25 cellular contexts compared by ENCODE assay signal in genomic region chr17:66240630-66241029, GRCh38. TPM values are rescaled to one million over a fixed set of nuclear protein-coding genes. Genes with fewer than 3 reads are reported as not detected.
DNase-seq lines count a peak whose midpoint lies in the region; ATAC-seq, FAIRE-seq and TF ChIP-seq lines count a peak whose summit lies in the region.
"Had no signal": no experiment of that assay in that cellular context is flagged by ENCODE, and none has a peak within 500 bp of the region (broad histone marks: within the 10 kb centered on the region; RNA-seq: fewer than 3 reads in every experiment).

No MANE protein-coding gene starts in this region.

- H3K4me3 Mint-ChIP-seq in stimulated activated memory B cell treated with anti-CD40 and anti-IgM and Interleukin-4, amounts not matched to agents 10 μg/mL and 1 μg/mL and 100 μg/mL, for 72 hours = no peak overlapping the region
- H3K4me3 Mint-ChIP-seq: activated CD8-positive, alpha-beta T cell treated with anti-CD3 and anti-CD28 coated beads, Interleukin-2, amount 10 ng/mL, durations not matched to agents 7 days and 5 days; activated naive CD4-positive, alpha-beta T cell treated with anti-CD3 and anti-CD28 coated beads, Interleukin-2, amount 50 U/mL, for 24 hours; activated T-cell treated with anti-CD3 and anti-CD28 coated beads, Interleukin-2, amount 50 U/mL, for 4 hours; mesothelial cell of epicardium; neural crest cell; T-helper 1 cell treated with Interleukin-12 subunit alpha and Interleukin-12 subunit beta and Interleukin-4 antibody, amounts not matched to agents 30 μg/mL and 1 μg/mL, for 36 hours had no signal

- no peak overlapping the region for H3K27ac Mint-ChIP-seq in stimulated activated memory B cell treated with anti-CD40 and anti-IgM and Interleukin-4, amounts not matched to agents 10 μg/mL and 1 μg/mL and 100 μg/mL, for 72 hours
- H3K27ac Mint-ChIP-seq: activated CD8-positive, alpha-beta T cell treated with anti-CD3 and anti-CD28 coated beads, Interleukin-2, amount 10 ng/mL, durations not matched to agents 7 days and 5 days; activated naive CD4-positive, alpha-beta T cell treated with anti-CD3 and anti-CD28 coated beads, Interleukin-2, amount 50 U/mL, for 24 hours; mesothelial cell of epicardium; progenitor cell of endocrine pancreas; T-helper 1 cell treated with Interleukin-12 subunit alpha and Interleukin-12 subunit beta and Interleukin-4 antibody, amounts not matched to agents 30 μg/mL and 1 μg/mL, for 36 hours had no signal

- no peaks in the 10 kb centered on the region for H3K4me1 Mint-ChIP-seq in stimulated activated memory B cell treated with anti-CD40 and anti-IgM and Interleukin-4, amounts not matched to agents 10 μg/mL and 1 μg/mL and 100 μg/mL, for 72 hours
- H3K4me1 Mint-ChIP-seq: neural crest cell had no signal

- TF ChIP-seq EP300 in stomach (IDR thresholded peaks at IDR 0.05) = no peak

- 68 to 80% (median 69%) methylated on average over 3 of the region's 3 CpGs for WGBS in stomach, 5 donors

- H3K4me2 ChIP-seq in keratinocyte (ENCODE audit: control insufficient read depth, extremely low read depth, insufficient read depth, low read depth, low read length) = peak overlapping the region; percentile 16
- H3K4me2 ChIP-seq: BLaER1 had no signal

- H3K27me3 ChIP-seq in bronchial epithelial cell (ENCODE audit: control insufficient read depth, insufficient read depth, low read length) (no peaks in the 10 kb centered on the region), keratinocyte (ENCODE audit: control insufficient read depth, extremely low read depth, insufficient read depth, low read length) (no peaks in the 10 kb centered on the region), stomach (no peaks in the 10 kb centered on the region)
- H3K27me3 ChIP-seq: BLaER1, brain microvascular endothelial cell, gastrocnemius medialis had no signal

- no peak for TF ChIP-seq POLR2A in stomach (IDR thresholded peaks at IDR 0.05)

- FAIRE-seq in bronchial epithelial cell (lab: Jason Lieb, UNC) (no peak), keratinocyte (lab: Jason Lieb, UNC) (no peak)

- DNase-seq in EL (peak; percentile 63), M059J (ENCODE audit: low read depth) (peak; percentile 58), bronchial epithelial cell (ENCODE audit: low read depth) (peak; percentile 57), keratinocyte (ENCODE audit: low read depth, low spot score) (no peak), stomach (no peak), G401 (ENCODE audit: low spot score) (no peak)
- DNase-seq: activated CD8-positive, alpha-beta T cell treated with anti-CD3 and anti-CD28 coated beads, Interleukin-2, amount 10 ng/mL, durations not matched to agents 7 days and 5 days; activated T-cell treated with anti-CD3 and anti-CD28 coated beads, Interleukin-2, amount 50 U/mL, for 4 hours; brain microvascular endothelial cell; gastrocnemius medialis; left colon; MM.1S; NCI-H1694; NCI-H345; NK-92 treated with Interleukin-12 subunit alpha and Interleukin-12 subunit beta, amount 100 ng/mL, for 24 hours; stimulated activated CD4-positive, alpha-beta T cell treated with anti-CD3 and anti-CD28 coated beads, Interleukin-4, amount 100 ng/mL, for 4 hours had no signal

- intact Hi-C loops in stomach (cut with DNase I; ENCODE audit: low total_unique reads) = no loop called here

- dilution Hi-C loops in keratinocyte (cut with MboI; ENCODE audit: extremely low pct_ligation_motif_present, low sequenced_read_pairs) = no loop called here

- no peak overlapping the region for H2AFZ ChIP-seq in keratinocyte (ENCODE audit: control insufficient read depth, low read length)

- H3K36me3 Mint-ChIP-seq in stimulated activated memory B cell treated with anti-CD40 and anti-IgM and Interleukin-4, amounts not matched to agents 10 μg/mL and 1 μg/mL and 100 μg/mL, for 72 hours = no peaks in the 10 kb centered on the region
- H3K36me3 Mint-ChIP-seq: activated naive CD4-positive, alpha-beta T cell treated with anti-CD3 and anti-CD28 coated beads, Interleukin-2, amount 50 U/mL, for 24 hours; mesothelial cell of epicardium had no signal

- no peaks in the 10 kb centered on the region for H3K36me3 ChIP-seq in bronchial epithelial cell (ENCODE audit: control insufficient read depth, insufficient read depth, low read length)
- no peaks in the 10 kb centered on the region for H3K36me3 ChIP-seq in keratinocyte (ENCODE audit: control insufficient read depth in 2 of 2, extremely low read depth in 1 of 2, insufficient read depth in 2 of 2, low read length in 2 of 2)
- H3K36me3 ChIP-seq in stomach = no peaks in the 10 kb centered on the region
- H3K36me3 ChIP-seq: BLaER1, brain microvascular endothelial cell, gastrocnemius medialis had no signal

- ATAC-seq in stimulated activated memory B cell treated with anti-CD40 and anti-IgM and Interleukin-4, amounts not matched to agents 10 μg/mL and 1 μg/mL and 100 μg/mL, for 72 hours = no peak
- ATAC-seq in GM21447 (IDR thresholded peaks at IDR 0.05; ENCODE audit: unreplicated experiment) = no peak
- ATAC-seq: activated CD8-positive, alpha-beta T cell treated with anti-CD3 and anti-CD28 coated beads, Interleukin-2, amount 10 ng/mL, durations not matched to agents 7 days and 5 days; activated T-cell treated with anti-CD3 and anti-CD28 coated beads, Interleukin-2, amount 50 U/mL, for 4 hours; gastrocnemius medialis; left colon had no signal

- H3K4me3 ChIP-seq in bronchial epithelial cell (ENCODE audit: low read depth, low read length) = no peak overlapping the region
- H3K4me3 ChIP-seq in keratinocyte (ENCODE audit: control insufficient read depth in 2 of 3, extremely low read depth in 1 of 3, insufficient read depth in 2 of 3, low read depth in 1 of 3, low read length in 3 of 3) = no peak overlapping the region
- no peak overlapping the region for H3K4me3 ChIP-seq in stomach
- H3K4me3 ChIP-seq: BLaER1, gastrocnemius medialis had no signal

- no peak overlapping the region for H3K9ac ChIP-seq in keratinocyte (ENCODE audit: control insufficient read depth, extremely low read depth, insufficient read depth, low read length)
- H3K9ac ChIP-seq: BLaER1 had no signal

- no peaks in the 10 kb centered on the region for H3K79me2 ChIP-seq in keratinocyte (ENCODE audit: control insufficient read depth, insufficient read depth, low read length)

- TF ChIP-seq CTCF in bronchial epithelial cell (IDR thresholded peaks at IDR 0.05; ENCODE audit: insufficient read depth, low read length, severe bottlenecking) = no peak
- TF ChIP-seq CTCF in keratinocyte (optimal IDR thresholded peaks at IDR 0.05 in 1 of 3, IDR thresholded peaks at IDR 0.05 in 1 of 3, conservative IDR thresholded peaks at IDR 0.05 in 1 of 3; ENCODE audit: extremely low read depth in 1 of 3, insufficient read depth in 2 of 3, low read length in 3 of 3) = no peak
- TF ChIP-seq CTCF in stomach (IDR thresholded peaks at IDR 0.05) = no peak

- no peaks in the 10 kb centered on the region for H3K9me3 Mint-ChIP-seq in stimulated activated memory B cell treated with anti-CD40 and anti-IgM and Interleukin-4, amounts not matched to agents 10 μg/mL and 1 μg/mL and 100 μg/mL, for 72 hours
- H3K9me3 Mint-ChIP-seq: activated naive CD4-positive, alpha-beta T cell treated with anti-CD3 and anti-CD28 coated beads, Interleukin-2, amount 50 U/mL, for 24 hours; activated T-cell treated with anti-CD3 and anti-CD28 coated beads, Interleukin-2, amount 50 U/mL, for 4 hours; mesothelial cell of epicardium; neural crest cell; T-helper 1 cell treated with Interleukin-12 subunit alpha and Interleukin-12 subunit beta and Interleukin-4 antibody, amounts not matched to agents 30 μg/mL and 1 μg/mL, for 36 hours had no signal

- H3K4me1 ChIP-seq in keratinocyte (ENCODE audit: control insufficient read depth, extremely low read depth, insufficient read depth, low read length) (peaks cover 11% of the 10 kb centered on the region), stomach (no peaks in the 10 kb centered on the region)
- H3K4me1 ChIP-seq: BLaER1, gastrocnemius medialis had no signal

- in situ Hi-C loops in G401 (cut with HindIII; ENCODE audit: low sequenced_read_pairs) = no loop called here

- no peaks in the 10 kb centered on the region for H3K9me1 ChIP-seq in keratinocyte (ENCODE audit: control insufficient read depth, extremely low read depth, insufficient read depth, low read length)

- H3K27ac ChIP-seq in keratinocyte (ENCODE audit: control insufficient read depth, insufficient read depth, low read length) = no peak overlapping the region
- H3K27ac ChIP-seq in stomach = no peak overlapping the region
- H3K27ac ChIP-seq: BLaER1, brain microvascular endothelial cell, gastrocnemius medialis had no signal

- H3K9me3 ChIP-seq in keratinocyte (ENCODE audit: control insufficient read depth, low read depth, low read length) (no peaks in the 10 kb centered on the region), stomach (no peaks in the 10 kb centered on the region)
- H3K9me3 ChIP-seq: BLaER1, gastrocnemius medialis had no signal

- H4K20me1 ChIP-seq in keratinocyte (ENCODE audit: control insufficient read depth, extremely low read depth, insufficient read depth, low read length) = no peaks in the 10 kb centered on the region
- H4K20me1 ChIP-seq: BLaER1 had no signal

- no peaks in the 10 kb centered on the region for H3K27me3 Mint-ChIP-seq in stimulated activated memory B cell treated with anti-CD40 and anti-IgM and Interleukin-4, amounts not matched to agents 10 μg/mL and 1 μg/mL and 100 μg/mL, for 72 hours
- H3K27me3 Mint-ChIP-seq: activated naive CD4-positive, alpha-beta T cell treated with anti-CD3 and anti-CD28 coated beads, Interleukin-2, amount 50 U/mL, for 24 hours; progenitor cell of endocrine pancreas had no signal

RNA-seq across cellular contexts. Expression of gene APOH, which starts 11.4 kb away (rescaled TPM):
- total RNA-seq in M059J (2014; rRNA removed; shearing (Covaris generic)) = not detected in 2 replicates
- total RNA-seq in bronchial epithelial cell (under 0.01 TPM in 1 of 2 replicates, not detected in the other), stomach (10 to 100 TPM in 1 of 5 donors, 1 to 10 TPM in 1, not detected in 3; 3.7 to 22.8 TPM)
- polyA plus RNA-seq in keratinocyte (not detected in 3 replicates), stomach (1 to 10 TPM in 2 of 3 donors, under 1 TPM in 1; 0.87 to 2.0 (median 1.6) TPM)
- not detected for polyA plus RNA-seq in keratinocyte (2011; ENCODE audit: low read depth)
- polyA plus RNA-seq in keratinocyte (2011; cell fraction: cytosol; rRNA removed) = not detected in 2 replicates
- polyA plus RNA-seq in keratinocyte (2011; cell fraction: nucleus; rRNA removed) = not detected in 2 replicates
- 0.17 TPM in 1 of 2 replicates, not detected in the other for polyA plus RNA-seq in keratinocyte (2012; ENCODE audit: low replicate concordance)
- polyA minus RNA-seq in keratinocyte = not detected in 3 replicates
- polyA minus RNA-seq in keratinocyte (2011; cell fraction: cytosol; rRNA and poly(A)+ RNA removed) = not detected
- not detected in 2 replicates for polyA minus RNA-seq in keratinocyte (2011; cell fraction: nucleus; rRNA and poly(A)+ RNA removed)
- not detected in 2 replicates for total RNA-seq in G401 (2014; rRNA removed; shearing (Covaris generic))
- total RNA-seq: activated CD8-positive, alpha-beta T cell treated with anti-CD3 and anti-CD28 coated beads, Interleukin-2, amount 10 ng/mL, durations not matched to agents 7 days and 5 days; mesothelial cell of epicardium; neural crest cell; temporal lobe had no signal

RNA-seq across cellular contexts. Expression of gene CEP112, which starts 48.7 kb away (rescaled TPM):
- 5.9 and 6.4 TPM in 2 replicates for total RNA-seq in M059J (2014; rRNA removed; shearing (Covaris generic))
- 2.4 and 4.2 TPM in 2 replicates for total RNA-seq in bronchial epithelial cell
- polyA plus RNA-seq in keratinocyte = 1.5 to 2.6 TPM (median 2.1 TPM) in 3 replicates
- polyA plus RNA-seq in keratinocyte (2011; ENCODE audit: low read depth) = 1.0 TPM
- polyA plus RNA-seq in keratinocyte (2011; cell fraction: cytosol; rRNA removed) = 2.5 and 4.7 TPM in 2 replicates
- 2.0 and 2.7 TPM in 2 replicates for polyA plus RNA-seq in keratinocyte (2011; cell fraction: nucleus; rRNA removed)
- 0.25 and 2.2 TPM in 2 replicates for polyA plus RNA-seq in keratinocyte (2012; ENCODE audit: low replicate concordance)
- 0.73 to 3.5 TPM in 2 of 3 replicates, not detected in the other for polyA minus RNA-seq in keratinocyte
- polyA minus RNA-seq in keratinocyte (2011; cell fraction: cytosol; rRNA and poly(A)+ RNA removed) = 6.3 TPM
- polyA minus RNA-seq in keratinocyte (2011; cell fraction: nucleus; rRNA and poly(A)+ RNA removed) = 2.6 and 11.9 TPM in 2 replicates
- total RNA-seq in stomach = 100 to 1,000 TPM in 1 of 5 donors, 10 to 100 TPM in 3, 1 to 10 TPM in 1; 9.6 to 108 (median 27.7) TPM
- 1 to 10 TPM; 3.5 to 9.9 (median 9.0) TPM for polyA plus RNA-seq in stomach
- total RNA-seq in G401 (2014; rRNA removed; shearing (Covaris generic)) = 4.5 and 9.6 TPM in 2 replicates

Comparison
In these comparisons a context has a peak if more than half of its experiments do, and no peak if none do; other contexts are left out.
1. DNase-seq: peak in EL (single experiment), M059J (single experiment) and bronchial epithelial cell (single experiment); none in keratinocyte (single experiment), stomach (single experiment) and G401 (single experiment).